10 cellular contexts compared by ENCODE assay signal in genomic region chr4:2365054-2365912, GRCh38. TPM values are rescaled to one million over a fixed set of nuclear protein-coding genes. Genes with fewer than 3 reads are reported as not detected.
A peak's percentile ranks its signal among the peaks of the same experiment; 100 is the strongest.
DNase-seq lines count a peak whose midpoint lies in the region; ATAC-seq lines count a peak whose summit lies in the region.
"Had no signal": no experiment of that assay in that cellular context is flagged by ENCODE, and none has a peak within 500 bp of the region (broad histone marks: within the 10 kb centered on the region; RNA-seq: fewer than 3 reads in every experiment).

No MANE protein-coding gene starts in this region.

- peak overlapping the region; percentile 54 for H3K4me3 Mint-ChIP-seq in activated naive CD8-positive, alpha-beta T cell

- in situ Hi-C loops in GM23248 (cut with MboI): no loop called here

- WGBS in GM23248 (ENCODE audit: low coverage in 1 of 2, low lambda C conversion rate in 2 of 2, missing lambda C conversion rate in 2 of 2), 2 experiments: 36 to 54% methylated on average over 17 to 38 of the region's 41 CpGs

- ATAC-seq in Right ventricle myocardium superior (ENCODE audit: poor library complexity): peak; percentile 16
- no peak for ATAC-seq in GM19351 (IDR thresholded peaks at IDR 0.05; ENCODE audit: unreplicated experiment)
- ATAC-seq in GM18502 (IDR thresholded peaks at IDR 0.05; ENCODE audit: poor library complexity, unreplicated experiment): no peak
- ATAC-seq: HCT116 had no signal

- no peaks in the 10 kb centered on the region for H3K9me2 ChIP-seq in GM23248 (ENCODE audit: insufficient read depth)

- peaks cover 4% of the 10 kb centered on the region for H3K9me3 Mint-ChIP-seq in activated naive CD8-positive, alpha-beta T cell (ENCODE audit: low read depth)

- intact Hi-C loops in Right ventricle myocardium superior (cut with DNase I): no loop called here

- H3K27ac ChIP-seq in GM23248: no peak overlapping the region

- H3K4me1 ChIP-seq in GM23248 (ENCODE audit: insufficient read depth) (0 out of 2 replicates have a peak, but pooled peaks cover 12% of the 10 kb centered on the region), skeletal muscle satellite cell (ENCODE audit: control insufficient read depth, insufficient read depth, low read length) (no peaks in the 10 kb centered on the region)

- H3K4me3 ChIP-seq in GM23248 (peak overlapping the region; percentile 79), skeletal muscle satellite cell (ENCODE audit: low read length) (peak overlapping the region; percentile 68)

- H3K4me2 ChIP-seq in GM23248 (ENCODE audit: unreplicated experiment) (peak overlapping the region; percentile 91), skeletal muscle satellite cell (ENCODE audit: low read length) (no peak overlapping the region)

- no peaks in the 10 kb centered on the region for H4K20me1 ChIP-seq in GM23248 (ENCODE audit: insufficient read depth)

- H3K9me3 ChIP-seq in GM23248 (ENCODE audit: low read depth) (no peaks in the 10 kb centered on the region), skeletal muscle satellite cell (replicated peaks; ENCODE audit: low read length) (peaks cover 9% of the 10 kb centered on the region)

- no peaks in the 10 kb centered on the region for H3K36me3 ChIP-seq in GM23248 (ENCODE audit: low read depth)
- no peaks in the 10 kb centered on the region for H3K36me3 ChIP-seq in skeletal muscle satellite cell (ENCODE audit: insufficient read depth, low read length)

- peaks cover 8% of the 10 kb centered on the region; the same call in 1 of the 2 replicates for H3F3A ChIP-seq in GM23248 (ENCODE audit: insufficient read depth)

- H3K4me1 Mint-ChIP-seq in activated naive CD8-positive, alpha-beta T cell (ENCODE audit: low read depth): peaks cover 9% of the 10 kb centered on the region

- H3K9ac ChIP-seq in GM23248 (peak overlapping the region; percentile 90), skeletal muscle satellite cell (ENCODE audit: low read depth, low read length) (peak overlapping the region; percentile 74)

- H3K36me3 Mint-ChIP-seq in activated naive CD8-positive, alpha-beta T cell: no peaks in the 10 kb centered on the region

- no peaks in the 10 kb centered on the region for H3K27me3 Mint-ChIP-seq in activated naive CD8-positive, alpha-beta T cell

- no peaks in the 10 kb centered on the region for H3K79me2 ChIP-seq in GM23248 (ENCODE audit: insufficient read depth)

- H2AFZ ChIP-seq in GM23248: peak overlapping the region; percentile 89

- H3K27me3 ChIP-seq in GM23248 (replicated peaks; ENCODE audit: insufficient read depth) (no peaks in the 10 kb centered on the region), skeletal muscle satellite cell (ENCODE audit: control insufficient read depth, insufficient read depth, low read length) (peaks cover 4% of the 10 kb centered on the region)

- no peak for DNase-seq in GM23248
- DNase-seq in Right ventricle myocardium superior: no peak
- no peak for DNase-seq in anterior cingulate cortex (lab: John Stamatoyannopoulos, UW)
- DNase-seq in AG08395 (ENCODE audit: low spot score): no peak

- H3K27ac Mint-ChIP-seq in activated naive CD8-positive, alpha-beta T cell: no peak overlapping the region

RNA-seq across cellular contexts. Expression of gene ZFYVE28, which starts 53.2 kb away (rescaled TPM):
- 8.9 and 9.6 TPM in 2 replicates for total RNA-seq in GM23248 (2014; rRNA removed; shearing (Covaris generic))
- 4.6 and 4.8 TPM in 2 replicates for polyA plus RNA-seq in GM23248 (2016; fragmentation: Nextera tagmentation; extraction: Ambion mirVana)
- total RNA-seq in Right ventricle myocardium superior: 6.7 TPM
- total RNA-seq in skeletal muscle satellite cell (2012; rRNA removed): 1.8 and 2.6 TPM in 2 replicates

RNA-seq across cellular contexts. Expression of gene CFAP99, which starts 53.5 kb away (rescaled TPM):
- total RNA-seq in GM23248 (2014; rRNA removed; shearing (Covaris generic)): not detected in 2 replicates
- not detected in 2 replicates for polyA plus RNA-seq in GM23248 (2016; fragmentation: Nextera tagmentation; extraction: Ambion mirVana)
- not detected for total RNA-seq in Right ventricle myocardium superior
- under 0.01 TPM in 1 of 2 replicates, not detected in the other for total RNA-seq in skeletal muscle satellite cell (2012; rRNA removed)
- total RNA-seq: OCI-LY7 had no signal
